1 cellular context compared by ENCODE assay signal in the genomic region with DNA sequence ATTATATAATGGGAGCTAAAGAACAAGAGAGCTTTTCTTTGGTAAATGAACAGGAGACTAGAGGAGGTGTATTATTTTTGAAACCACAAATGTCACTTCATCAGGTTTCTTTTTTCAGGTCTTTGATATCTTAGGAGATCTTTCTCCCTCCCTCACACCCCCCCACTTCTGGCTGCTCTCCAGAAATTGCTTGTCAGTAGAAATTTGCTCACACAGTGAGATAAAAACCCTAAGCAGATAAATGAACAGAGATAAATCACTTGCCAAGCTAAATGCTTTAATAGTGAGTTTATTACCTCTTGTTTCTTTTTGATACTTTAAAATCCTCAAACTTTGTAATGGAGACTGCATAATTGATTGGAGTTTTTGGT.
TF ChIP-seq lines count a peak whose summit lies in the region.

No MANE protein-coding gene starts in this region.

TF ChIP-seq in HEK293, 187 proteins besides CTCF, POLR2A, EP300 and RAD21 (continued from another document):
- TF ChIP-seq, protein P1, sequence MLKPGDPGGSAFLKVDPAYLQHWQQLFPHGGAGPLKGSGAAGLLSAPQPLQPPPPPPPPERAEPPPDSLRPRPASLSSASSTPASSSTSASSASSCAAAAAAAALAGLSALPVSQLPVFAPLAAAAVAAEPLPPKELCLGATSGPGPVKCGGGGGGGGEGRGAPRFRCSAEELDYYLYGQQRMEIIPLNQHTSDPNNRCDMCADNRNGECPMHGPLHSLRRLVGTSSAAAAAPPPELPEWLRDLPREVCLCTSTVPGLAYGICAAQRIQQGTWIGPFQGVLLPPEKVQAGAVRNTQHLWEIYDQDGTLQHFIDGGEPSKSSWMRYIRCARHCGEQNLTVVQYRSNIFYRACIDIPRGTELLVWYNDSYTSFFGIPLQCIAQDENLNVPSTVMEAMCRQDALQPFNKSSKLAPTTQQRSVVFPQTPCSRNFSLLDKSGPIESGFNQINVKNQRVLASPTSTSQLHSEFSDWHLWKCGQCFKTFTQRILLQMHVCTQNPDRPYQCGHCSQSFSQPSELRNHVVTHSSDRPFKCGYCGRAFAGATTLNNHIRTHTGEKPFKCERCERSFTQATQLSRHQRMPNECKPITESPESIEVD (tag by site-specific recombination; IDR thresholded peaks at IDR 0.05): peak; percentile 89
- no peak for TF ChIP-seq KLF16 (tag by site-specific recombination; IDR thresholded peaks at IDR 0.05)
- peak; percentile 18; the same call in 1 of the 2 replicates for TF ChIP-seq ZBTB17 (tag by site-specific recombination; IDR thresholded peaks at IDR 0.05)
TF ChIP-seq in HEK293: peak in this region for 6.
